ENCODE assay signal across 9 cellular contexts in genomic region chr1:23100074-23100748, GRCh38.
DNase-seq lines count a peak whose midpoint lies in the region; ATAC-seq and TF ChIP-seq lines count a peak whose summit lies in the region.
"Had no signal": no experiment of that assay in that cellular context is flagged by ENCODE, and none has a peak within 500 bp of the region (broad histone marks: within the 10 kb centered on the region; RNA-seq: fewer than 3 reads in every experiment).

No MANE protein-coding gene starts in this region.

- H3K27ac ChIP-seq in right cardiac atrium (ENCODE audit: low read length): peak overlapping the region; percentile 12

- TF ChIP-seq CTCF in GM12865 (IDR thresholded peaks at IDR 0.05; ENCODE audit: insufficient read depth, low read depth, low read length, missing control alignments): peak; percentile 2

- DNase-seq in GM12865 (ENCODE audit: low read depth): peak; percentile 32
- peak; percentile 61 to 88 for DNase-seq in NOMO-1 (lab: John Stamatoyannopoulos, UW; ENCODE audit: unreplicated experiment in 2 of 2)
- no peak for DNase-seq in activated naive CD8-positive, alpha-beta T cell treated with anti-CD3 and anti-CD28 coated beads, Interleukin-2, amount 10 ng/mL, durations not matched to agents 7 days and 5 days
- no peak for DNase-seq in right cardiac atrium
- DNase-seq in COLO829 (ENCODE audit: low spot score): no peak
- DNase-seq: naive B cell had no signal

- POLR2A ChIA-PET in activated naive CD8-positive, alpha-beta T cell treated with anti-CD3 and anti-CD28 coated beads, Interleukin-2, amount 10 ng/mL, durations not matched to agents 7 days and 5 days (lab: Charles Lee): interaction anchor here (1.1 to 1.4 kb wide), 5 partner anchors 10 to 85 kb away, joined by 3 to 7 read pairs (median 3); no protein-coding TSS in a partner anchor

- H3K27me3 ChIP-seq in right cardiac atrium (ENCODE audit: control insufficient read depth, insufficient read depth): no peaks in the 10 kb centered on the region

- H3K9me3 ChIP-seq in right cardiac atrium (ENCODE audit: control insufficient read depth, low read length): no peaks in the 10 kb centered on the region

- WGBS in right cardiac atrium: 29% methylated on average over 3 of the region's 3 CpGs

- H3K27me3 Mint-ChIP-seq in activated naive CD8-positive, alpha-beta T cell treated with anti-CD3 and anti-CD28 coated beads, Interleukin-2, amount 10 ng/mL, durations not matched to agents 7 days and 5 days: no peaks in the 10 kb centered on the region
- no peaks in the 10 kb centered on the region for H3K27me3 Mint-ChIP-seq in stimulated activated naive CD8-positive, alpha-beta T cell treated with anti-CD3 and anti-CD28 coated beads, Interleukin-15, Interleukin-2, amounts not matched to agents 100 ng/mL and 50 ng/mL, for 24 hours
- H3K27me3 Mint-ChIP-seq: naive B cell had no signal

- intact Hi-C loops in right cardiac atrium (cut with DNase I): no loop called here

- peak overlapping the region; percentile 68 for H3K27ac Mint-ChIP-seq in activated naive CD8-positive, alpha-beta T cell treated with anti-CD3 and anti-CD28 coated beads, Interleukin-2, amount 10 ng/mL, durations not matched to agents 7 days and 5 days
- peak overlapping the region; percentile 24 for H3K27ac Mint-ChIP-seq in stimulated activated naive CD8-positive, alpha-beta T cell treated with anti-CD3 and anti-CD28 coated beads, Interleukin-15, Interleukin-2, amounts not matched to agents 100 ng/mL and 50 ng/mL, for 24 hours
- H3K27ac Mint-ChIP-seq: naive B cell had no signal

- H3K4me1 ChIP-seq in right cardiac atrium (ENCODE audit: control insufficient read depth, insufficient read depth, low read length): peaks cover 13% of the 10 kb centered on the region

- H3K4me3 Mint-ChIP-seq in activated naive CD8-positive, alpha-beta T cell treated with anti-CD3 and anti-CD28 coated beads, Interleukin-2, amount 10 ng/mL, durations not matched to agents 7 days and 5 days: peak overlapping the region; percentile 47
- H3K4me3 Mint-ChIP-seq in stimulated activated naive CD8-positive, alpha-beta T cell treated with anti-CD3 and anti-CD28 coated beads, Interleukin-15, Interleukin-2, amounts not matched to agents 100 ng/mL and 50 ng/mL, for 24 hours: no peak overlapping the region
- H3K4me3 Mint-ChIP-seq: naive B cell had no signal

- peaks cover 4% of the 10 kb centered on the region for H3K36me3 Mint-ChIP-seq in activated naive CD8-positive, alpha-beta T cell treated with anti-CD3 and anti-CD28 coated beads, Interleukin-2, amount 10 ng/mL, durations not matched to agents 7 days and 5 days
- peaks cover 3% of the 10 kb centered on the region for H3K36me3 Mint-ChIP-seq in stimulated activated naive CD8-positive, alpha-beta T cell treated with anti-CD3 and anti-CD28 coated beads, Interleukin-15, Interleukin-2, amounts not matched to agents 100 ng/mL and 50 ng/mL, for 24 hours (ENCODE audit: low read depth)

- H3K4me3 ChIP-seq in GM12865 (ENCODE audit: low read depth, low read length) (no peak overlapping the region), right cardiac atrium (ENCODE audit: low read length) (no peak overlapping the region)

- peaks cover 34% of the 10 kb centered on the region for H3K4me1 Mint-ChIP-seq in activated naive CD8-positive, alpha-beta T cell treated with anti-CD3 and anti-CD28 coated beads, Interleukin-2, amount 10 ng/mL, durations not matched to agents 7 days and 5 days
- peaks cover 51% of the 10 kb centered on the region for H3K4me1 Mint-ChIP-seq in stimulated activated naive CD8-positive, alpha-beta T cell treated with anti-CD3 and anti-CD28 coated beads, Interleukin-15, Interleukin-2, amounts not matched to agents 100 ng/mL and 50 ng/mL, for 24 hours (ENCODE audit: low read depth)

- ATAC-seq in activated naive CD8-positive, alpha-beta T cell treated with anti-CD3 and anti-CD28 coated beads, Interleukin-2, amount 10 ng/mL, durations not matched to agents 7 days and 5 days (ENCODE audit: low read depth): peak; percentile 82
- ATAC-seq in right cardiac atrium: peak; percentile 54 to 65
- no peak for ATAC-seq in GM19395 (IDR thresholded peaks at IDR 0.05; ENCODE audit: unreplicated experiment)
- ATAC-seq in GM19452 (IDR thresholded peaks at IDR 0.05; ENCODE audit: unreplicated experiment): no peak

- no peaks in the 10 kb centered on the region for H3K9me3 Mint-ChIP-seq in activated naive CD8-positive, alpha-beta T cell treated with anti-CD3 and anti-CD28 coated beads, Interleukin-2, amount 10 ng/mL, durations not matched to agents 7 days and 5 days
- H3K9me3 Mint-ChIP-seq in stimulated activated naive CD8-positive, alpha-beta T cell treated with anti-CD3 and anti-CD28 coated beads, Interleukin-15, Interleukin-2, amounts not matched to agents 100 ng/mL and 50 ng/mL, for 24 hours: no peaks in the 10 kb centered on the region
- H3K9me3 Mint-ChIP-seq: naive B cell had no signal

Comparison
In these comparisons a context has a peak if more than half of its experiments do, and no peak if none do; other contexts are left out.
1. DNase-seq: peak in GM12865 (single experiment) and NOMO-1 (2 of 2); none in activated naive CD8-positive, alpha-beta T cell treated with anti-CD3 and anti-CD28 coated beads, Interleukin-2, amount 10 ng/mL, durations not matched to agents 7 days and 5 days (single experiment), right cardiac atrium (0 of 3) and COLO829 (single experiment).
2. ATAC-seq: peak in activated naive CD8-positive, alpha-beta T cell treated with anti-CD3 and anti-CD28 coated beads, Interleukin-2, amount 10 ng/mL, durations not matched to agents 7 days and 5 days (single experiment) and right cardiac atrium (2 of 2); none in GM19395 (single experiment) and GM19452 (single experiment).